Comparison of ENCODE assay signal across 8 cellular contexts in the genomic region with DNA sequence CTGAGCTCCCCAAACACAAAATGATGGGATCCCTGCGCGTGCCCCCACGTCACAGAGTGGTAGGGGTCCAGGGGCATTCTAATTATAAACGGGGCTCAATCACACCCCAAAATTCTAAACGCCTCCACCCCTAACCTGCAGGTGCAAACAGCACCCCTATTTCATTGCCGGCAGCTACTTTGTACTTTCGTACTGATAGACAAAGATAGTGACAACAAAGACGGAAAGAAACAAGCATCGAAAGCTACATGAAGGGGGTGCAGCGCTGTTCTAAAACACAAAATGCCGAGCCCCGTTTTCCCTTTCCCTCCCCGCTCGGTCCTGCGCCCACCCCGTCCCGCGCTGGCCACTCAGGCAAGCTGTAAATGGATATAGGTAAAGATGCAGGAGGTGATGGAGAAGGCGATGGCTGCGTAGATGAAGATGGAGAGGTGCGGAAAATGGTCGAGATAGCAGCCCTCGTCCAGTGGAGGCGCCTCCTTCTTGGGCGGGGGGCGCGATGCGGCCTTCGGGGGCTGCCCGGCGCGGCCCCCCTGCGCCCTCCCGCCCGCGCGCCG. TPM values are rescaled to one million over a fixed set of nuclear protein-coding genes. Genes with fewer than 3 reads are reported as not detected.
DNase-seq lines count a peak whose midpoint lies in the region; ATAC-seq lines count a peak whose summit lies in the region.

No MANE protein-coding gene starts in this region.

- ATAC-seq in activated naive CD8-positive, alpha-beta T cell treated with anti-CD3 and anti-CD28 coated beads, Interleukin-2, amount 10 ng/mL, durations not matched to agents 7 days and 5 days (ENCODE audit: low read depth) = no peak
- peak; percentile 51 for ATAC-seq in stimulated activated naive CD8-positive, alpha-beta T cell treated with anti-CD3 and anti-CD28 coated beads, Interleukin-15, amount 100 ng/mL, for 72 hours
- no peak for ATAC-seq in HG03457 (IDR thresholded peaks at IDR 0.05; ENCODE audit: unreplicated experiment)

- DNase-seq in activated naive CD4-positive, alpha-beta T cell treated with Interleukin-2 at 50 U/mL for 16 hours = peak; percentile 13
- no peak for DNase-seq in activated naive CD4-positive, alpha-beta T cell (lab: John Stamatoyannopoulos, UW)
- DNase-seq in activated naive CD8-positive, alpha-beta T cell treated with anti-CD3 and anti-CD28 coated beads, Interleukin-2, amount 10 ng/mL, durations not matched to agents 7 days and 5 days = no peak
- DNase-seq in immature natural killer cell = peak in 1 of 3 donors; percentile 2
- peak in 1 of 2 donors; percentile 10 for DNase-seq in stimulated activated naive CD8-positive, alpha-beta T cell treated with anti-CD3 and anti-CD28 coated beads, Interleukin-15, amount 100 ng/mL, for 72 hours
- no peak for DNase-seq in kidney tubule cell (ENCODE audit: low spot score)
- no peak for DNase-seq in OCI-M2 (lab: John Stamatoyannopoulos, UW; ENCODE audit: unreplicated experiment)

- POLR2A ChIA-PET in activated naive CD8-positive, alpha-beta T cell treated with anti-CD3 and anti-CD28 coated beads, Interleukin-2, amount 10 ng/mL, durations not matched to agents 7 days and 5 days (lab: Charles Lee) = interaction anchor here (0.9 to 4.7 kb wide), 4 partner anchors 14 to 84 kb away, joined by 3 to 29 read pairs (median 4); a partner anchor contains a TSS

- H3K27me3 Mint-ChIP-seq in activated naive CD8-positive, alpha-beta T cell treated with anti-CD3 and anti-CD28 coated beads, Interleukin-2, amount 10 ng/mL, durations not matched to agents 7 days and 5 days = peaks cover 5% of the 10 kb centered on the region
- peaks cover 0 to 9% (median 8%) of the 10 kb centered on the region in 3 donors for H3K27me3 Mint-ChIP-seq in immature natural killer cell (ENCODE audit: low read depth in 3 of 3)
- H3K27me3 Mint-ChIP-seq in stimulated activated naive CD8-positive, alpha-beta T cell treated with anti-CD3 and anti-CD28 coated beads, Interleukin-15, amount 100 ng/mL, for 72 hours = no peaks in the 10 kb centered on the region

- H3K4me3 Mint-ChIP-seq in activated naive CD8-positive, alpha-beta T cell treated with anti-CD3 and anti-CD28 coated beads, Interleukin-2, amount 10 ng/mL, durations not matched to agents 7 days and 5 days = peak overlapping the region; percentile 92
- peak overlapping the region; percentile 92 to 97 (median 93) for H3K4me3 Mint-ChIP-seq in immature natural killer cell
- peak overlapping the region; percentile 91 to 95 for H3K4me3 Mint-ChIP-seq in stimulated activated naive CD8-positive, alpha-beta T cell treated with anti-CD3 and anti-CD28 coated beads, Interleukin-15, amount 100 ng/mL, for 72 hours

- H3K9me3 Mint-ChIP-seq in activated naive CD8-positive, alpha-beta T cell treated with anti-CD3 and anti-CD28 coated beads, Interleukin-2, amount 10 ng/mL, durations not matched to agents 7 days and 5 days = no peaks in the 10 kb centered on the region
- no peaks in the 10 kb centered on the region for H3K9me3 Mint-ChIP-seq in immature natural killer cell
- no peaks in the 10 kb centered on the region for H3K9me3 Mint-ChIP-seq in stimulated activated naive CD8-positive, alpha-beta T cell treated with anti-CD3 and anti-CD28 coated beads, Interleukin-15, amount 100 ng/mL, for 72 hours

- peaks cover 11% of the 10 kb centered on the region for H3K36me3 Mint-ChIP-seq in activated naive CD8-positive, alpha-beta T cell treated with anti-CD3 and anti-CD28 coated beads, Interleukin-2, amount 10 ng/mL, durations not matched to agents 7 days and 5 days
- peaks cover 9 to 19% (median 14%) of the 10 kb centered on the region in 3 donors for H3K36me3 Mint-ChIP-seq in immature natural killer cell

- H3K27ac Mint-ChIP-seq in activated naive CD8-positive, alpha-beta T cell treated with anti-CD3 and anti-CD28 coated beads, Interleukin-2, amount 10 ng/mL, durations not matched to agents 7 days and 5 days = peak overlapping the region; percentile 68
- H3K27ac Mint-ChIP-seq in immature natural killer cell = peak overlapping the region; percentile 72 to 93 (median 88)
- H3K27ac Mint-ChIP-seq in stimulated activated naive CD8-positive, alpha-beta T cell treated with anti-CD3 and anti-CD28 coated beads, Interleukin-15, amount 100 ng/mL, for 72 hours = peak overlapping the region in 1 of 2 donors; percentile 77

- peaks cover 16% of the 10 kb centered on the region for H3K4me1 Mint-ChIP-seq in activated naive CD8-positive, alpha-beta T cell treated with anti-CD3 and anti-CD28 coated beads, Interleukin-2, amount 10 ng/mL, durations not matched to agents 7 days and 5 days
- H3K4me1 Mint-ChIP-seq in immature natural killer cell = peaks cover 26 to 35% of the 10 kb centered on the region in 2 donors
- H3K4me1 Mint-ChIP-seq in stimulated activated naive CD8-positive, alpha-beta T cell treated with anti-CD3 and anti-CD28 coated beads, Interleukin-15, amount 100 ng/mL, for 72 hours = peaks cover 16% of the 10 kb centered on the region

RNA-seq across cellular contexts. Expression of a gene that starts 14.0 kb away (rescaled TPM):
- 10 to 100 TPM; 38.4 to 39.5 TPM for total RNA-seq in activated naive CD8-positive, alpha-beta T cell treated with anti-CD3 and anti-CD28 coated beads, Interleukin-2, amount 10 ng/mL, durations not matched to agents 7 days and 5 days
- 10 to 100 TPM; 20.8 to 32.6 (median 24.1) TPM for polyA plus RNA-seq in immature natural killer cell

RNA-seq across cellular contexts. Expression of a gene that starts 14.3 kb away (rescaled TPM):
- 10 to 100 TPM; 68.6 to 72.3 TPM for total RNA-seq in activated naive CD8-positive, alpha-beta T cell treated with anti-CD3 and anti-CD28 coated beads, Interleukin-2, amount 10 ng/mL, durations not matched to agents 7 days and 5 days
- polyA plus RNA-seq in immature natural killer cell = 100 to 1,000 TPM; 101 to 111 (median 108) TPM

RNA-seq across cellular contexts. Expression of a gene that starts 31.5 kb away (rescaled TPM):
- total RNA-seq in activated naive CD8-positive, alpha-beta T cell treated with anti-CD3 and anti-CD28 coated beads, Interleukin-2, amount 10 ng/mL, durations not matched to agents 7 days and 5 days = 10 to 100 TPM; 14.4 to 14.5 TPM
- polyA plus RNA-seq in immature natural killer cell = 1 to 10 TPM in 1 of 3 donors, under 1 TPM in 2; 0.15 to 1.4 (median 0.81) TPM
